Comparison of ENCODE assay signal across 25 cellular contexts in genomic region chr16:71373073-71373472, GRCh38. TPM values are rescaled to one million over a fixed set of nuclear protein-coding genes. Genes with fewer than 3 reads are reported as not detected.
DNase-seq lines count a peak whose midpoint lies in the region; ATAC-seq lines count a peak whose summit lies in the region.
"Had no signal": no experiment of that assay in that cellular context is flagged by ENCODE, and none has a peak within 500 bp of the region (broad histone marks: within the 10 kb centered on the region; RNA-seq: fewer than 3 reads in every experiment).

No MANE protein-coding gene starts in this region.

- no peak overlapping the region for H3K27ac ChIP-seq in neuronal stem cell (replicated peaks; ENCODE audit: low read length)
- H3K27ac ChIP-seq: BLaER1, brain microvascular endothelial cell, colonic mucosa, foreskin keratinocyte, upper lobe of right lung had no signal

- H3K4me2 ChIP-seq in neuronal stem cell (ENCODE audit: insufficient read depth, low read length, poor library complexity, severe bottlenecking) = no peak overlapping the region
- H3K4me2 ChIP-seq: BLaER1 had no signal

- no peak overlapping the region for H3K4me3 Mint-ChIP-seq in T-helper 2 cell treated with Interferon-gamma antibody and Interleukin-4, amounts not matched to agents 5 μg/mL and 100 μg/mL, for 36 hours
- H3K4me3 Mint-ChIP-seq: activated CD4-positive, alpha-beta T cell treated with anti-CD3 and anti-CD28 coated beads for 36 hours; activated naive CD8-positive, alpha-beta T cell treated with anti-CD3 and anti-CD28 coated beads for 36 hours; activated T-helper 1 cell treated with anti-CD3 and anti-CD28 coated beads, Interleukin-12 subunit alpha, Interleukin-12 subunit beta, Interleukin-2, Interleukin-4 antibody, amounts not matched to agents 30 ng/mL and 10 ng/mL and 1 ng/mL, durations not matched to agents 14 hours and 24 hours and 36 hours; natural killer cell; stimulated activated naive CD8-positive, alpha-beta T cell treated with anti-CD3 and anti-CD28 coated beads, Interleukin-15, amount 100 ng/mL, for 72 hours had no signal

- no peaks in the 10 kb centered on the region for H3K27me3 Mint-ChIP-seq in T-helper 2 cell treated with Interferon-gamma antibody and Interleukin-4, amounts not matched to agents 5 μg/mL and 100 μg/mL, for 36 hours (ENCODE audit: low read depth)

- no CpG with 5 or more reads among the region's 8 CpGs for WGBS in neuronal stem cell (ENCODE audit: extremely low coverage in 2 of 2, insufficient read length in 2 of 2, insufficient replicate concordance in 1 of 2), 2 donors

- H3K4me1 Mint-ChIP-seq in T-helper 2 cell treated with Interferon-gamma antibody and Interleukin-4, amounts not matched to agents 5 μg/mL and 100 μg/mL, for 36 hours (ENCODE audit: low read depth) = peaks cover 6% of the 10 kb centered on the region
- H3K4me1 Mint-ChIP-seq: natural killer cell had no signal

- H4K8ac ChIP-seq in neuronal stem cell (ENCODE audit: low read depth, low read length) = no peak overlapping the region

- DNase-seq in Daoy (ENCODE audit: low read depth) = peak; percentile 67
- peak; percentile 22 for DNase-seq in HCEC 1CT
- DNase-seq in amniotic epithelial cell (ENCODE audit: low read depth) = peak; percentile 94
- no peak for DNase-seq in neuronal stem cell (ENCODE audit: low spot score)
- no peak for DNase-seq in T-helper 2 cell treated with Interferon-gamma antibody and Interleukin-4, amounts not matched to agents 5 μg/mL and 100 μg/mL, for 36 hours (ENCODE audit: low spot score)
- no peak for DNase-seq in NCI-H1105 (lab: John Stamatoyannopoulos, UW)
- DNase-seq: activated CD4-positive, alpha-beta T cell treated with anti-CD3 and anti-CD28 coated beads for 36 hours; activated naive CD8-positive, alpha-beta T cell treated with anti-CD3 and anti-CD28 coated beads for 36 hours; brain microvascular endothelial cell; colonic mucosa; foreskin keratinocyte; hippocampal formation; islet precursor cell; natural killer cell; NCI-H1417; RPMI8226; small intestine; stimulated activated CD4-positive, alpha-beta T cell treated with anti-CD3 and anti-CD28 coated beads, Interleukin-2, amount 100 ng/mL, for 48 hours; stimulated activated naive CD8-positive, alpha-beta T cell treated with anti-CD3 and anti-CD28 coated beads, Interleukin-15, amount 100 ng/mL, for 72 hours; upper lobe of right lung had no signal

- no peak overlapping the region for H3K27ac Mint-ChIP-seq in T-helper 2 cell treated with Interferon-gamma antibody and Interleukin-4, amounts not matched to agents 5 μg/mL and 100 μg/mL, for 36 hours
- H3K27ac Mint-ChIP-seq: activated CD4-positive, alpha-beta T cell treated with anti-CD3 and anti-CD28 coated beads for 36 hours; activated naive CD8-positive, alpha-beta T cell treated with anti-CD3 and anti-CD28 coated beads for 36 hours; activated T-helper 1 cell treated with anti-CD3 and anti-CD28 coated beads, Interleukin-12 subunit alpha, Interleukin-12 subunit beta, Interleukin-2, Interleukin-4 antibody, amounts not matched to agents 30 ng/mL and 10 ng/mL and 1 ng/mL, durations not matched to agents 14 hours and 24 hours and 36 hours; natural killer cell; stimulated activated naive CD8-positive, alpha-beta T cell treated with anti-CD3 and anti-CD28 coated beads, Interleukin-15, amount 100 ng/mL, for 72 hours had no signal

- no peak overlapping the region for H3K18ac ChIP-seq in neuronal stem cell (ENCODE audit: low read length)

- H4K91ac ChIP-seq in neuronal stem cell (ENCODE audit: low read depth, low read length, poor library complexity) = no peak overlapping the region

- no peak for ATAC-seq in activated CD4-positive, CD25-positive, alpha-beta regulatory T cell treated with anti-CD3 and anti-CD28 coated beads, Interleukin-2, amount 50 U/mL, for 24 hours
- no peak for ATAC-seq in HG03095 (IDR thresholded peaks at IDR 0.05; ENCODE audit: unreplicated experiment)
- ATAC-seq: activated CD4-positive, alpha-beta T cell treated with anti-CD3 and anti-CD28 coated beads for 36 hours; foreskin keratinocyte; natural killer cell; SK-N-SH treated with all-trans-retinoic acid at 6 μM for 48 hours; stimulated activated naive CD8-positive, alpha-beta T cell treated with anti-CD3 and anti-CD28 coated beads, Interleukin-15, amount 100 ng/mL, for 72 hours; upper lobe of right lung had no signal

- H3K9me3 ChIP-seq in neuronal stem cell (replicated peaks in 1 of 2; ENCODE audit: control insufficient read depth in 2 of 2, insufficient read depth in 1 of 2, low read depth in 1 of 2, low read length in 2 of 2) = no peaks in the 10 kb centered on the region
- H3K9me3 ChIP-seq: BLaER1, colonic mucosa, upper lobe of right lung had no signal

- H3K36me3 Mint-ChIP-seq in T-helper 2 cell treated with Interferon-gamma antibody and Interleukin-4, amounts not matched to agents 5 μg/mL and 100 μg/mL, for 36 hours (ENCODE audit: low read depth) = no peaks in the 10 kb centered on the region
- H3K36me3 Mint-ChIP-seq: activated naive CD8-positive, alpha-beta T cell treated with anti-CD3 and anti-CD28 coated beads for 36 hours; natural killer cell had no signal

- H3K36me3 ChIP-seq in neuronal stem cell (replicated peaks in 1 of 2; ENCODE audit: control insufficient read depth in 2 of 2, insufficient read depth in 2 of 2, low read length in 2 of 2) = no peaks in the 10 kb centered on the region
- H3K36me3 ChIP-seq: BLaER1, brain microvascular endothelial cell, colonic mucosa, upper lobe of right lung had no signal

- H3K4me3 ChIP-seq in neuronal stem cell (ENCODE audit: low read length in 2 of 2) = no peak overlapping the region
- H3K4me3 ChIP-seq: BLaER1, colonic mucosa, upper lobe of right lung had no signal

- H2BK120ac ChIP-seq in neuronal stem cell (ENCODE audit: low read depth, low read length) = no peak overlapping the region

- H2BK5ac ChIP-seq in neuronal stem cell (ENCODE audit: low read length) = no peak overlapping the region

- H3K9ac ChIP-seq in neuronal stem cell (ENCODE audit: low read depth, low read length, poor library complexity) = no peak overlapping the region
- H3K9ac ChIP-seq: BLaER1 had no signal

- peak overlapping the region; percentile 5 for H2BK12ac ChIP-seq in neuronal stem cell (ENCODE audit: low read length)

- H3K4ac ChIP-seq in neuronal stem cell (ENCODE audit: low read length) = no peak overlapping the region

- no peak overlapping the region for H2AK5ac ChIP-seq in neuronal stem cell (ENCODE audit: low read depth, low read length)

- H3K79me1 ChIP-seq in neuronal stem cell (ENCODE audit: low read depth, low read length) = no peaks in the 10 kb centered on the region

- H3K23ac ChIP-seq in neuronal stem cell (ENCODE audit: low read depth, low read length, poor library complexity) = no peak overlapping the region

- no peaks in the 10 kb centered on the region for H3K9me3 Mint-ChIP-seq in T-helper 2 cell treated with Interferon-gamma antibody and Interleukin-4, amounts not matched to agents 5 μg/mL and 100 μg/mL, for 36 hours
- H3K9me3 Mint-ChIP-seq: activated naive CD8-positive, alpha-beta T cell treated with anti-CD3 and anti-CD28 coated beads for 36 hours; activated T-helper 1 cell treated with anti-CD3 and anti-CD28 coated beads, Interleukin-12 subunit alpha, Interleukin-12 subunit beta, Interleukin-2, Interleukin-4 antibody, amounts not matched to agents 30 ng/mL and 10 ng/mL and 1 ng/mL, durations not matched to agents 14 hours and 24 hours and 36 hours; natural killer cell had no signal

- H2BK15ac ChIP-seq in neuronal stem cell (ENCODE audit: low read length) = no peak overlapping the region

- no peak overlapping the region for H2AFZ ChIP-seq in neuronal stem cell (ENCODE audit: low read length)

- no peaks in the 10 kb centered on the region for H3K4me1 ChIP-seq in neuronal stem cell (ENCODE audit: control insufficient read depth in 2 of 2, insufficient read depth in 1 of 2, low read depth in 1 of 2, low read length in 2 of 2)
- H3K4me1 ChIP-seq: colonic mucosa, foreskin keratinocyte, upper lobe of right lung had no signal

- no peak overlapping the region for H3K14ac ChIP-seq in neuronal stem cell (ENCODE audit: low read length)

- peaks cover 0 to 45% (median 0%) of the 10 kb centered on the region in 3 experiments for H3K27me3 ChIP-seq in neuronal stem cell (ENCODE audit: control insufficient read depth in 3 of 3, insufficient read depth in 3 of 3, low read depth in 1 of 3, low read length in 3 of 3)
- H3K27me3 ChIP-seq: BLaER1, brain microvascular endothelial cell, colonic mucosa, foreskin keratinocyte had no signal

RNA-seq across cellular contexts. Expression of gene CALB2, which starts 14.6 kb away (rescaled TPM):
- total RNA-seq in Daoy (2014; rRNA removed; shearing (Covaris generic)) = 8.1 and 11.3 TPM in 2 replicates
- 0.22 TPM for polyA plus RNA-seq in neuronal stem cell (2013, experiment 1 of 2)
- 0.18 TPM for polyA plus RNA-seq in neuronal stem cell (2013, experiment 2 of 2)
- total RNA-seq: activated CD4-positive, alpha-beta T cell treated with anti-CD3 and anti-CD28 coated beads for 36 hours; activated naive CD8-positive, alpha-beta T cell treated with anti-CD3 and anti-CD28 coated beads for 36 hours; activated T-helper 1 cell treated with anti-CD3 and anti-CD28 coated beads, Interleukin-12 subunit alpha, Interleukin-12 subunit beta, Interleukin-2, Interleukin-4 antibody, amounts not matched to agents 30 ng/mL and 10 ng/mL and 1 ng/mL, durations not matched to agents 14 hours and 24 hours and 36 hours; natural killer cell had no signal

Comparison
In these comparisons a context has a peak if more than half of its experiments do, and no peak if none do; other contexts are left out.
1. DNase-seq: peak in Daoy (single experiment), HCEC 1CT (single experiment) and amniotic epithelial cell (single experiment); none in neuronal stem cell (single experiment), T-helper 2 cell treated with Interferon-gamma antibody and Interleukin-4, amounts not matched to agents 5 μg/mL and 100 μg/mL, for 36 hours (single experiment) and NCI-H1105 (single experiment).